In genomic region chr5:122312670-122312988, GRCh38 we compare ENCODE assay signal across 8 cellular contexts. TPM values are rescaled to one million over a fixed set of nuclear protein-coding genes. Genes with fewer than 3 reads are reported as not detected.
A peak's percentile ranks its signal among the peaks of the same experiment; 100 is the strongest.
DNase-seq lines count a peak whose midpoint lies in the region; ATAC-seq and TF ChIP-seq lines count a peak whose summit lies in the region.

No MANE protein-coding gene starts in this region.

- H3K9me3 Mint-ChIP-seq in Caco-2 (ENCODE audit: unreplicated experiment): no peaks in the 10 kb centered on the region
- H3K9me3 Mint-ChIP-seq in activated naive CD4-positive, alpha-beta T cell treated with anti-CD3 and anti-CD28 coated beads, Interleukin-2, amount 50 U/mL, for 72 hours: no peaks in the 10 kb centered on the region

- H3K4me1 ChIP-seq in Caco-2: no peaks in the 10 kb centered on the region

- intact Hi-C loops in Caco-2 (cut with micrococcal nuclease; ENCODE audit: unreplicated experiment): loop anchor here (2.0 to 10.0 kb wide), 5 partner anchors 20 to 350 kb away; partner anchors contain the start of gene SRFBP1

- CTCF ChIA-PET in Caco-2 (lab: Charles Lee): no interaction called here

- peaks cover 9% of the 10 kb centered on the region for H3K4me1 Mint-ChIP-seq in Caco-2 (ENCODE audit: low read depth, unreplicated experiment)

- H3K4me3 ChIP-seq in Caco-2 (ENCODE audit: low read depth, low read length) (peak overlapping the region; percentile 43), cardiac fibroblast (replicated peaks in 1 of 2; ENCODE audit: low read depth in 2 of 2, low read length in 2 of 2) (peak overlapping the region; percentile 50 to 57)

- no peaks in the 10 kb centered on the region for H3K27me3 ChIP-seq in Caco-2 (replicated peaks; ENCODE audit: control insufficient read depth, insufficient read depth, low read length)

- TF ChIP-seq CTCF in Caco-2 (IDR thresholded peaks at IDR 0.05; ENCODE audit: insufficient read depth in 1 of 2, low read depth in 1 of 2, low read length in 1 of 2, severe bottlenecking in 1 of 2, unreplicated experiment in 1 of 2) (no peak), cardiac fibroblast (IDR thresholded peaks at IDR 0.05; ENCODE audit: low read depth, low read length) (no peak)

- H3K4me3 Mint-ChIP-seq in Caco-2 (ENCODE audit: unreplicated experiment): peak overlapping the region; percentile 75

- POLR2A ChIA-PET in Caco-2 (lab: Charles Lee): no interaction called here

- peaks cover 6% of the 10 kb centered on the region for H3K27me3 Mint-ChIP-seq in Caco-2 (ENCODE audit: insufficient read depth, unreplicated experiment)

- DNase-seq in Caco-2 (peak in 1 of 2 experiments; percentile 29), cardiac fibroblast (ENCODE audit: low read depth in 2 of 2) (peak; percentile 34 to 39), left lobe of liver (ENCODE audit: low spot score) (no peak), superior temporal gyrus (ENCODE audit: extremely low spot score) (peak; percentile 32), NOMO-1 treated with dmso at 0.1 percent for 144 hours (lab: John Stamatoyannopoulos, UW; ENCODE audit: unreplicated experiment) (no peak)
- no peak for DNase-seq in activated CD4-positive, alpha-beta T cell treated with anti-CD3 and anti-CD28 coated beads for 48 hours
- DNase-seq in activated naive CD4-positive, alpha-beta T cell treated with anti-CD3 and anti-CD28 coated beads, Interleukin-2, amount 50 U/mL, for 72 hours (ENCODE audit: low spot score in 2 of 2): no peak

- no peaks in the 10 kb centered on the region for H3K9me3 ChIP-seq in Caco-2

- no peaks in the 10 kb centered on the region for H3K36me3 ChIP-seq in Caco-2 (ENCODE audit: control insufficient read depth, insufficient read depth, low read length)

- BruUV-seq in Caco-2 (replicated peaks; lab: Mats Ljungman, UMichigan): no TSS peak

- no peak overlapping the region for H3K27ac Mint-ChIP-seq in Caco-2 (ENCODE audit: unreplicated experiment)
- no peak overlapping the region for H3K27ac Mint-ChIP-seq in activated naive CD4-positive, alpha-beta T cell treated with anti-CD3 and anti-CD28 coated beads, Interleukin-2, amount 50 U/mL, for 72 hours

- peak; percentile 14 for ATAC-seq in HG02973 (IDR thresholded peaks at IDR 0.05; ENCODE audit: unreplicated experiment)
- peak; percentile 65 for ATAC-seq in left lobe of liver
- no peak for ATAC-seq in activated naive CD4-positive, alpha-beta T cell treated with anti-CD3 and anti-CD28 coated beads, Interleukin-2, amount 50 U/mL, for 72 hours

- no peaks in the 10 kb centered on the region for H3K36me3 Mint-ChIP-seq in Caco-2 (ENCODE audit: insufficient read depth, unreplicated experiment)
- H3K36me3 Mint-ChIP-seq in activated naive CD4-positive, alpha-beta T cell treated with anti-CD3 and anti-CD28 coated beads, Interleukin-2, amount 50 U/mL, for 72 hours: peaks cover 11 to 33% of the 10 kb centered on the region in 2 donors

RNA-seq across cellular contexts. Expression of gene SNCAIP, which starts 0.6 kb away (rescaled TPM):
- total RNA-seq in Caco-2 (2022) (1.0 and 1.2 TPM in 2 replicates), left lobe of liver (0.23 TPM)
- not detected for total RNA-seq in activated naive CD4-positive, alpha-beta T cell treated with anti-CD3 and anti-CD28 coated beads, Interleukin-2, amount 50 U/mL, for 72 hours

Comparison
In these comparisons a context has a peak if more than half of its experiments do, and no peak if none do; other contexts are left out.
1. DNase-seq: peak in cardiac fibroblast (2 of 2) and superior temporal gyrus (single experiment); none in left lobe of liver (single experiment), activated CD4-positive, alpha-beta T cell treated with anti-CD3 and anti-CD28 coated beads for 48 hours (single experiment), activated naive CD4-positive, alpha-beta T cell treated with anti-CD3 and anti-CD28 coated beads, Interleukin-2, amount 50 U/mL, for 72 hours (0 of 2) and NOMO-1 treated with dmso at 0.1 percent for 144 hours (single experiment).
2. ATAC-seq: peak in HG02973 (single experiment) and left lobe of liver (single experiment); none in activated naive CD4-positive, alpha-beta T cell treated with anti-CD3 and anti-CD28 coated beads, Interleukin-2, amount 50 U/mL, for 72 hours (0 of 2).